In genomic region chr1:19645544-19646252, GRCh38 we compare ENCODE assay signal across 8 cellular contexts. TPM values are rescaled to one million over a fixed set of nuclear protein-coding genes. Genes with fewer than 3 reads are reported as not detected.
DNase-seq lines count a peak whose midpoint lies in the region; ATAC-seq and TF ChIP-seq lines count a peak whose summit lies in the region.

No MANE protein-coding gene starts in this region.

- no TSS peak for BruUV-seq in OCI-LY7 (replicated peaks; lab: Mats Ljungman, UMichigan)

- H3K36me3 Mint-ChIP-seq in naive thymus-derived CD4-positive, alpha-beta T cell = peaks cover 0 to 3% (median 0%) of the 10 kb centered on the region in 5 donors

- WGBS in adrenal gland, 4 donors = 61 to 76% (median 70%) methylated on average over 20 to 24 of the region's 24 CpGs

- H2AFZ ChIP-seq in OCI-LY7 (ENCODE audit: low read length) = no peak overlapping the region

- peak overlapping the region; percentile 44; the same call in 1 of the 2 replicates for H3K4me2 ChIP-seq in OCI-LY7 (ENCODE audit: low read length)

- H3K9me3 Mint-ChIP-seq in naive thymus-derived CD4-positive, alpha-beta T cell = peaks cover 0 to 4% (median 0%) of the 10 kb centered on the region in 11 donors

- H3K9me2 ChIP-seq in OCI-LY7 (ENCODE audit: insufficient read depth, low read length) = no peaks in the 10 kb centered on the region

- no peak for ATAC-seq in naive thymus-derived CD4-positive, alpha-beta T cell
- ATAC-seq in HG02973 (IDR thresholded peaks at IDR 0.05; ENCODE audit: unreplicated experiment) (no peak), HG03039 (IDR thresholded peaks at IDR 0.05; ENCODE audit: unreplicated experiment) (no peak)

- H3K27me3 ChIP-seq in AG04450 (ENCODE audit: control insufficient read depth, insufficient read depth, low read length) = no peaks in the 10 kb centered on the region
- H3K27me3 ChIP-seq in endocrine pancreas (ENCODE audit: control insufficient read depth, insufficient read depth, low read length) = no peaks in the 10 kb centered on the region
- no peaks in the 10 kb centered on the region for H3K27me3 ChIP-seq in naive thymus-derived CD4-positive, alpha-beta T cell (ENCODE audit: control insufficient read depth in 2 of 2, insufficient read depth in 2 of 2, low read length in 2 of 2)
- H3K27me3 ChIP-seq in adrenal gland = no peaks in the 10 kb centered on the region

- TF ChIP-seq CTCF in AG04450 (IDR thresholded peaks at IDR 0.05; ENCODE audit: low read depth, low read length) = no peak
- TF ChIP-seq CTCF in OCI-LY7 (conservative IDR thresholded peaks at IDR 0.05; ENCODE audit: low read length) = no peak
- no peak for TF ChIP-seq CTCF in adrenal gland (IDR thresholded peaks at IDR 0.05)

- H3K9ac ChIP-seq in endocrine pancreas (ENCODE audit: control insufficient read depth, insufficient read depth, low read length) = peak overlapping the region; percentile 65

- POLR2A ChIA-PET in AG04450 (lab: Yijun Ruan, JAX) = no interaction called here
- POLR2A ChIA-PET in OCI-LY7 (lab: Charles Lee) = no interaction called here
- POLR2A ChIA-PET in naive thymus-derived CD4-positive, alpha-beta T cell (lab: Charles Lee) = interaction anchor here (0.9 to 10.2 kb wide), 3 partner anchors 22 to 158 kb away, joined by 3 to 87 read pairs (median 3); a partner anchor contains a TSS

- H3K36me3 ChIP-seq in OCI-LY7 (ENCODE audit: insufficient read depth, low read length) = no peaks in the 10 kb centered on the region
- no peaks in the 10 kb centered on the region for H3K36me3 ChIP-seq in endocrine pancreas (ENCODE audit: control insufficient read depth, insufficient read depth, low read length)
- no peaks in the 10 kb centered on the region for H3K36me3 ChIP-seq in naive thymus-derived CD4-positive, alpha-beta T cell (ENCODE audit: control insufficient read depth in 2 of 3, insufficient read depth in 3 of 3, low read length in 3 of 3)
- H3K36me3 ChIP-seq in adrenal gland (replicated peaks in 1 of 2) = no peaks in the 10 kb centered on the region

- H3K4me1 Mint-ChIP-seq in naive thymus-derived CD4-positive, alpha-beta T cell = peaks cover 17 to 40% (median 34%) of the 10 kb centered on the region in 7 donors

- H3K4me1 ChIP-seq in OCI-LY7 (ENCODE audit: insufficient read depth, low read length, poor library complexity, severe bottlenecking) (no peaks in the 10 kb centered on the region), endocrine pancreas (ENCODE audit: control insufficient read depth, insufficient read depth, low read length) (no peaks in the 10 kb centered on the region), adrenal gland (replicated peaks in 1 of 2) (peaks cover 5 to 15% of the 10 kb centered on the region in 2 donors)
- peaks cover 6 to 7% of the 10 kb centered on the region in 2 donors for H3K4me1 ChIP-seq in naive thymus-derived CD4-positive, alpha-beta T cell (ENCODE audit: control insufficient read depth in 2 of 2, insufficient read depth in 2 of 2, low read length in 2 of 2)

- H3K4me3 ChIP-seq in AG04450 (ENCODE audit: low read depth, low read length) (peak overlapping the region; percentile 87), OCI-LY7 (ENCODE audit: low read depth, low read length, poor library complexity, severe bottlenecking) (no peak overlapping the region), endocrine pancreas (ENCODE audit: control insufficient read depth, insufficient read depth, low read length) (no peak overlapping the region), adrenal gland (peak overlapping the region in 2 of 4 donors; percentile 40 to 82)
- H3K4me3 ChIP-seq in naive thymus-derived CD4-positive, alpha-beta T cell (ENCODE audit: low read length) = no peak overlapping the region

- H3K27me3 Mint-ChIP-seq in naive thymus-derived CD4-positive, alpha-beta T cell = peaks cover 0 to 29% (median 8%) of the 10 kb centered on the region in 5 donors

- intact Hi-C loops in OCI-LY7 (cut with micrococcal nuclease; ENCODE audit: unreplicated experiment) = no loop called here
- intact Hi-C loops in naive thymus-derived CD4-positive, alpha-beta T cell (cut with micrococcal nuclease) = loop anchor here (2.0 to 10.0 kb wide), 3 partner anchors 159 to 331 kb away; partner anchors contain the start of genes AKR7A2 (in 1 of the 2), CAPZB (in 1 of the 2) and SLC66A1 (in 1 of the 2)
- intact Hi-C loops in adrenal gland (cut with DNase I) = loop anchor here in 1 of 2 donors (10.0 kb wide), 1 partner anchor 161 kb away; the partner anchor contains the start of gene CAPZB

- no peak for TF ChIP-seq POLR2A in adrenal gland (IDR thresholded peaks at IDR 0.05)

- no peaks in the 10 kb centered on the region for H4K20me1 ChIP-seq in OCI-LY7 (ENCODE audit: insufficient read depth, low read length)

- no peaks in the 10 kb centered on the region for H3K79me2 ChIP-seq in OCI-LY7 (ENCODE audit: insufficient read depth, low read depth, low read length)

- H3K4me3 Mint-ChIP-seq in naive thymus-derived CD4-positive, alpha-beta T cell = peak overlapping the region; percentile 34 to 99 (median 68)

- H3K27ac Mint-ChIP-seq in naive thymus-derived CD4-positive, alpha-beta T cell = peak overlapping the region in 6 of 9 donors; percentile 6 to 73 (median 25)

- no peak overlapping the region for H3K27ac ChIP-seq in AG04450 (ENCODE audit: low read depth, low read length)
- no peak overlapping the region for H3K27ac ChIP-seq in OCI-LY7 (ENCODE audit: low read depth, low read length, poor library complexity, severe bottlenecking)
- H3K27ac ChIP-seq in naive thymus-derived CD4-positive, alpha-beta T cell (ENCODE audit: low read depth, low read length) = no peak overlapping the region
- peak overlapping the region in 2 of 5 donors; percentile 59 to 87 for H3K27ac ChIP-seq in adrenal gland

- H3K9me3 ChIP-seq in AG04450 (ENCODE audit: control insufficient read depth, insufficient read depth, low read length) (no peaks in the 10 kb centered on the region), OCI-LY7 (ENCODE audit: low read length) (no peaks in the 10 kb centered on the region), endocrine pancreas (ENCODE audit: control insufficient read depth, low read length) (no peaks in the 10 kb centered on the region), adrenal gland (replicated peaks in 1 of 3) (no peaks in the 10 kb centered on the region)
- H3K9me3 ChIP-seq in naive thymus-derived CD4-positive, alpha-beta T cell (ENCODE audit: control insufficient read depth in 2 of 3, low read length in 3 of 3) = no peaks in the 10 kb centered on the region

- DNase-seq in AG04450 (ENCODE audit: low read depth, low spot score) (no peak), OCI-LY7 (ENCODE audit: low spot score) (no peak), adrenal gland (no peak), NCI-H2029 treated with DMSO at 0.1 percent for 48 hours (lab: John Stamatoyannopoulos, UW) (no peak)
- no peak for DNase-seq in naive thymus-derived CD4-positive, alpha-beta T cell

- CTCF ChIA-PET in AG04450 (lab: Charles Lee) (interaction anchor here (0.6 to 1.7 kb wide), 3 partner anchors 221 to 304 kb away, joined by 3 to 5 read pairs (median 4); no protein-coding TSS in a partner anchor), OCI-LY7 (lab: Charles Lee; ENCODE audit: unreplicated experiment) (no interaction called here)
- CTCF ChIA-PET in naive thymus-derived CD4-positive, alpha-beta T cell (lab: Charles Lee) = no interaction called here

RNA-seq across cellular contexts. Expression of gene NBL1, which starts 1.6 kb away (rescaled TPM):
- 151 and 234 TPM in 2 replicates for polyA plus RNA-seq in AG04450 (2011; rRNA removed)
- 159 and 216 TPM in 2 replicates for polyA minus RNA-seq in AG04450 (2011; rRNA and poly(A)+ RNA removed)
- total RNA-seq in OCI-LY7 (2014; rRNA removed; shearing (Covaris generic)) = 0.33 TPM in 1 of 2 replicates, not detected in the other
- total RNA-seq in OCI-LY7 (2022) = not detected in 2 replicates
- total RNA-seq in naive thymus-derived CD4-positive, alpha-beta T cell = 10 to 100 TPM; 20.7 to 36.1 (median 22.8) TPM
- polyA plus RNA-seq in naive thymus-derived CD4-positive, alpha-beta T cell = 1 to 10 TPM; 2.5 to 4.0 TPM
- 10 to 100 TPM; 12.8 to 61.0 (median 29.7) TPM for total RNA-seq in adrenal gland
- polyA plus RNA-seq in adrenal gland = 10 to 100 TPM; 11.3 to 42.7 (median 29.4) TPM

RNA-seq across cellular contexts. Expression of gene HTR6, which starts 19.0 kb away (rescaled TPM):
- not detected in 2 replicates for polyA plus RNA-seq in AG04450 (2011; rRNA removed)
- not detected in 2 replicates for polyA minus RNA-seq in AG04450 (2011; rRNA and poly(A)+ RNA removed)
- total RNA-seq in OCI-LY7 (2014; rRNA removed; shearing (Covaris generic)) = not detected in 2 replicates
- total RNA-seq in OCI-LY7 (2022) = not detected in 2 replicates
- total RNA-seq in naive thymus-derived CD4-positive, alpha-beta T cell = under 1 TPM in 2 of 5 experiments, not detected in 3; 0.40 to 0.54 TPM
- under 1 TPM; 0.13 to 0.92 TPM for polyA plus RNA-seq in naive thymus-derived CD4-positive, alpha-beta T cell
- total RNA-seq in adrenal gland = not detected
- not detected for polyA plus RNA-seq in adrenal gland

Comparison
In these comparisons a context has a peak if more than half of its experiments do, and no peak if none do; other contexts are left out.
1. RNA of gene NBL1, which starts 1.6 kb away (total RNA-seq): 12.8 to 61.0 TPM in adrenal gland and 20.7 to 36.1 TPM in naive thymus-derived CD4-positive, alpha-beta T cell; 0.33 TPM in OCI-LY7; every median in the first group is over 10 times any median in the second.